ENCODE assay signal across 26 cellular contexts in genomic region chr12:96452271-96452922, GRCh38.
"Had no signal": no experiment of that assay in that cellular context is flagged by ENCODE, and none has a peak within 500 bp of the region (broad histone marks: within the 10 kb centered on the region; RNA-seq: fewer than 3 reads in every experiment).

No MANE protein-coding gene starts in this region.

- H3K27ac ChIP-seq: gastroesophageal sphincter, pancreas, psoas muscle, tibial nerve had no signal

- ATAC-seq: gastroesophageal sphincter; left ventricle myocardium superior; pancreas; psoas muscle; right cardiac atrium; stimulated activated naive CD8-positive, alpha-beta T cell treated with anti-CD3 and anti-CD28 coated beads, Interleukin-15, amount 100 ng/mL, for 72 hours; WTC11 had no signal

- H3K27me3 Mint-ChIP-seq: activated naive CD8-positive, alpha-beta T cell; stimulated activated naive CD8-positive, alpha-beta T cell treated with anti-CD3 and anti-CD28 coated beads, Interleukin-15, amount 100 ng/mL, for 72 hours had no signal

- H3K4me3 ChIP-seq: gastroesophageal sphincter, pancreas, psoas muscle, tibial nerve had no signal

- H3K36me3 Mint-ChIP-seq: WTC11 had no signal

- H3K36me3 ChIP-seq: gastroesophageal sphincter, pancreas, tibial nerve had no signal

- H3K27ac Mint-ChIP-seq: activated naive CD8-positive, alpha-beta T cell; activated T-helper 2 cell treated with anti-CD3 and anti-CD28 coated beads, Interferon-gamma antibody, Interleukin-2, Interleukin-4, amounts not matched to agents 10 μg/mL and 5 μg/mL and 100 μg/mL, durations not matched to agents 14 hours and 24 hours and 36 hours; endodermal cell; nephron progenitor cell; stimulated activated naive CD8-positive, alpha-beta T cell treated with anti-CD3 and anti-CD28 coated beads, Interleukin-15, amount 100 ng/mL, for 72 hours; T-helper 1 cell treated with Interleukin-12 subunit alpha and Interleukin-12 subunit beta and Interleukin-4 antibody, amounts not matched to agents 30 μg/mL and 1 μg/mL, for 36 hours; WTC11 had no signal

- FAIRE-seq: islet of Langerhans, pancreas had no signal

- H3K4me1 ChIP-seq: gastroesophageal sphincter, pancreas, psoas muscle, tibial nerve had no signal

- DNase-seq: activated naive CD4-positive, alpha-beta T cell; activated T-cell treated with anti-CD3 and anti-CD28 coated beads, Interleukin-2, amount 50 U/mL, for 1 hour; amniotic stem cell; cortex of kidney; endodermal cell; erythroblast; head of caudate nucleus; hypothalamus; left ventricle myocardium superior; mammary epithelial cell; midbrain; nephron progenitor cell; pancreas; psoas muscle; right cardiac atrium; stimulated activated CD4-positive, alpha-beta T cell treated with anti-CD3 and anti-CD28 coated beads, Interleukin-12 subunit alpha, Interleukin-12 subunit beta, amount 100 ng/mL, for 4 hours; stimulated activated CD4-positive, alpha-beta T cell treated with anti-CD3 and anti-CD28 coated beads, Interleukin-4, amount 100 ng/mL, for 4 hours; stimulated activated naive CD8-positive, alpha-beta T cell treated with anti-CD3 and anti-CD28 coated beads, Interleukin-15, amount 100 ng/mL, for 72 hours; T1000 had no signal

- H3K27me3 ChIP-seq: gastroesophageal sphincter, pancreas, tibial nerve had no signal

- H3K9me3 Mint-ChIP-seq: endodermal cell, WTC11 had no signal

- H3K4me1 Mint-ChIP-seq: nephron progenitor cell, WTC11 had no signal

- H3K4me3 Mint-ChIP-seq: activated naive CD8-positive, alpha-beta T cell; endodermal cell; nephron progenitor cell; stimulated activated naive CD8-positive, alpha-beta T cell treated with anti-CD3 and anti-CD28 coated beads, Interleukin-15, amount 100 ng/mL, for 72 hours; T-helper 1 cell treated with Interleukin-12 subunit alpha and Interleukin-12 subunit beta and Interleukin-4 antibody, amounts not matched to agents 30 μg/mL and 1 μg/mL, for 36 hours; WTC11 had no signal

- H3K9me3 ChIP-seq: gastroesophageal sphincter, pancreas, psoas muscle, tibial nerve had no signal
